1 cellular context compared by ENCODE assay signal in the genomic region with DNA sequence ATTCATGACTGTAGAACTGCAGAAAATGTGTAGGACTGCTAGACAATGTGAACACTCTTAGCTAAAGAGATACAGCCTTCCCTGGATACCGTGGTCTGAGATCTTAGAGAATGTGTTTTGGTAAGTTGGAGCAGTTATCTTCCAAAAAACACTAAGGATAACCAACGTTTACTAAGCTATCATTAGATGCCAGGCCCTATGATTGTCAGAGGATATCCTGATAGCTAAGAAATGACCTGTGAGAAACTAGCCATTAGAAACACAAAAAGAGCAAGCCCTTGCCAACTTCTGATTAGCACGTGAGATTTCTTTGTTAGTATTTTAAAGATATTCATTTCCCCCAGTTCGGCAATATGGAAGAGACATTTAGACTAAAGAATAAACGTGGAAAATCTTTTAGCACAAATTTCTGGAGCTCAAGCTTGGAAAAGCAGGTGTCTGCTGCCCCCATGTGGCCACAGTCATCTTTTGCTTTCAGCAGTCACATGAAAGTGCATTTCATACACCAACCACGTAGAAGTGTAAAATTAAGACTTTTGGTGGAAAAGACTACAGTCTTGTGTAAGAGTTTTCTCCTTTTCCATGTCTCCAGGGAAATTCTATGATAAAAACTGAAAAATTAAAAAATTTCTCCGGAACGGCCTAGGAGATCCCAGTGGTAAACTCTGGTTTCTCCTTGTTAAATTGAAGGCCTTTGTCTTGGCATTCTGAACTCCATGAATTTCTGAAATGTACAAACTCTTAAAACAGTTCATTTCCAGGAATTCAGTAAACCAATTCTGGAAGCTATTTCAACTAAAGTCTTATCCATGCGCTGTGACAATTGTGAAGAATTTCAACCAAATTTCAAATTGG.
TF ChIP-seq lines count a peak whose summit lies in the region.

No MANE protein-coding gene starts in this region.

TF ChIP-seq in K562, 482 proteins besides CTCF, POLR2A, EP300 and RAD21 (continued from another document):
- TF ChIP-seq, protein P1, sequence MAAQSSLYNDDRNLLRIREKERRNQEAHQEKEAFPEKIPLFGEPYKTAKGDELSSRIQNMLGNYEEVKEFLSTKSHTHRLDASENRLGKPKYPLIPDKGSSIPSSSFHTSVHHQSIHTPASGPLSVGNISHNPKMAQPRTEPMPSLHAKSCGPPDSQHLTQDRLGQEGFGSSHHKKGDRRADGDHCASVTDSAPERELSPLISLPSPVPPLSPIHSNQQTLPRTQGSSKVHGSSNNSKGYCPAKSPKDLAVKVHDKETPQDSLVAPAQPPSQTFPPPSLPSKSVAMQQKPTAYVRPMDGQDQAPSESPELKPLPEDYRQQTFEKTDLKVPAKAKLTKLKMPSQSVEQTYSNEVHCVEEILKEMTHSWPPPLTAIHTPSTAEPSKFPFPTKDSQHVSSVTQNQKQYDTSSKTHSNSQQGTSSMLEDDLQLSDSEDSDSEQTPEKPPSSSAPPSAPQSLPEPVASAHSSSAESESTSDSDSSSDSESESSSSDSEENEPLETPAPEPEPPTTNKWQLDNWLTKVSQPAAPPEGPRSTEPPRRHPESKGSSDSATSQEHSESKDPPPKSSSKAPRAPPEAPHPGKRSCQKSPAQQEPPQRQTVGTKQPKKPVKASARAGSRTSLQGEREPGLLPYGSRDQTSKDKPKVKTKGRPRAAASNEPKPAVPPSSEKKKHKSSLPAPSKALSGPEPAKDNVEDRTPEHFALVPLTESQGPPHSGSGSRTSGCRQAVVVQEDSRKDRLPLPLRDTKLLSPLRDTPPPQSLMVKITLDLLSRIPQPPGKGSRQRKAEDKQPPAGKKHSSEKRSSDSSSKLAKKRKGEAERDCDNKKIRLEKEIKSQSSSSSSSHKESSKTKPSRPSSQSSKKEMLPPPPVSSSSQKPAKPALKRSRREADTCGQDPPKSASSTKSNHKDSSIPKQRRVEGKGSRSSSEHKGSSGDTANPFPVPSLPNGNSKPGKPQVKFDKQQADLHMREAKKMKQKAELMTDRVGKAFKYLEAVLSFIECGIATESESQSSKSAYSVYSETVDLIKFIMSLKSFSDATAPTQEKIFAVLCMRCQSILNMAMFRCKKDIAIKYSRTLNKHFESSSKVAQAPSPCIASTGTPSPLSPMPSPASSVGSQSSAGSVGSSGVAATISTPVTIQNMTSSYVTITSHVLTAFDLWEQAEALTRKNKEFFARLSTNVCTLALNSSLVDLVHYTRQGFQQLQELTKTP (IDR thresholded peaks at IDR 0.05; ENCODE audit: low read depth in 1 of 2, partially characterized antibody in 2 of 2), result no peak
- no peak for TF ChIP-seq CHD1 (IDR thresholded peaks at IDR 0.05; ENCODE audit: low read length)
